ENCODE assay signal across 8 cellular contexts in genomic region chr19:6362024-6362344, GRCh38. TPM values are rescaled to one million over a fixed set of nuclear protein-coding genes. Genes with fewer than 3 reads are reported as not detected.
DNase-seq lines count a peak whose midpoint lies in the region; ATAC-seq and TF ChIP-seq lines count a peak whose summit lies in the region.

No MANE protein-coding gene starts in this region.

- H3K27ac ChIP-seq in AG04450 (ENCODE audit: low read depth, low read length): peak overlapping the region; percentile 11
- no peak overlapping the region for H3K27ac ChIP-seq in HUES64 (ENCODE audit: low read depth, low read length)

- H3K9me3 ChIP-seq in AG04450 (ENCODE audit: control insufficient read depth, insufficient read depth, low read length) (no peaks in the 10 kb centered on the region; the same call in 1 of the 2 replicates), HUES64 (ENCODE audit: insufficient read depth, low read depth, low read length) (no peaks in the 10 kb centered on the region), mucosa of stomach (ENCODE audit: control insufficient read depth, low read length) (no peaks in the 10 kb centered on the region)

- no peak for ATAC-seq in HG03354 (IDR thresholded peaks at IDR 0.05; ENCODE audit: poor library complexity, severe bottlenecking, unreplicated experiment)
- no peak for ATAC-seq in HG03521 (IDR thresholded peaks at IDR 0.05; ENCODE audit: unreplicated experiment)

- H3K27me3 ChIP-seq in AG04450 (ENCODE audit: control insufficient read depth, insufficient read depth, low read length): no peaks in the 10 kb centered on the region
- no peaks in the 10 kb centered on the region for H3K27me3 ChIP-seq in HUES64 (ENCODE audit: insufficient read depth, low read length)
- no peaks in the 10 kb centered on the region for H3K27me3 ChIP-seq in mucosa of stomach (ENCODE audit: control insufficient read depth, insufficient read depth, low read length)

- H3K9ac ChIP-seq in HUES64 (ENCODE audit: low read depth, low read length) (peak overlapping the region; percentile 77), mucosa of stomach (ENCODE audit: low read length) (peak overlapping the region; percentile 85)

- no peak for DNase-seq in AG04450 (ENCODE audit: low read depth, low spot score)
- DNase-seq in cardiac fibroblast (ENCODE audit: low read depth in 2 of 2): peak in 1 of 2 donors; percentile 16
- no peak for DNase-seq in activated effector memory CD4-positive, alpha-beta T cell treated with anti-CD3 and anti-CD28 coated beads, Interleukin-2, amount 50 U/mL, for 16 hours
- no peak for DNase-seq in SIG-M5 (lab: John Stamatoyannopoulos, UW)

- H3K36me3 ChIP-seq in HUES64 (ENCODE audit: insufficient read depth, low read length) (peaks cover 26% of the 10 kb centered on the region), mucosa of stomach (ENCODE audit: control insufficient read depth, insufficient read depth, low read length) (peaks cover 4% of the 10 kb centered on the region)

- H3K4me1 ChIP-seq in HUES64 (ENCODE audit: insufficient read depth, low read length) (no peaks in the 10 kb centered on the region), mucosa of stomach (ENCODE audit: control insufficient read depth, insufficient read depth, low read length) (peaks cover 8% of the 10 kb centered on the region)

- H3K4me3 ChIP-seq in AG04450 (ENCODE audit: low read depth, low read length): peak overlapping the region; percentile 75
- peak overlapping the region; percentile 72 for H3K4me3 ChIP-seq in HUES64 (ENCODE audit: low read length)
- peak overlapping the region; percentile 86 to 93 for H3K4me3 ChIP-seq in cardiac fibroblast (replicated peaks in 1 of 2; ENCODE audit: low read depth in 2 of 2, low read length in 2 of 2)
- peak overlapping the region; percentile 60 for H3K4me3 ChIP-seq in mucosa of stomach (ENCODE audit: low read length)

- 2% methylated on average over 7 of the region's 7 CpGs for WGBS in HUES64

- CTCF ChIA-PET in AG04450 (lab: Charles Lee): no interaction called here

- POLR2A ChIA-PET in AG04450 (lab: Yijun Ruan, JAX): no interaction called here

- TF ChIP-seq CTCF in AG04450 (IDR thresholded peaks at IDR 0.05; ENCODE audit: low read depth, low read length) (no peak), cardiac fibroblast (IDR thresholded peaks at IDR 0.05; ENCODE audit: low read depth, low read length) (no peak)

RNA-seq across cellular contexts. Expression of gene CLPP, which starts 0.7 kb away (rescaled TPM):
- polyA plus RNA-seq in AG04450 (2011; rRNA removed): 34.5 and 50.9 TPM in 2 replicates
- 33.2 and 36.7 TPM in 2 replicates for polyA minus RNA-seq in AG04450 (2011; rRNA and poly(A)+ RNA removed)
- 65.7 TPM for polyA plus RNA-seq in HUES64 (2013, experiment 1 of 2)
- polyA plus RNA-seq in HUES64 (2013, experiment 2 of 2): 73.4 TPM

RNA-seq across cellular contexts. Expression of gene ALKBH7, which starts 10.6 kb away (rescaled TPM):
- 11.6 and 16.4 TPM in 2 replicates for polyA plus RNA-seq in AG04450 (2011; rRNA removed)
- polyA minus RNA-seq in AG04450 (2011; rRNA and poly(A)+ RNA removed): 3.4 and 5.4 TPM in 2 replicates
- polyA plus RNA-seq in HUES64 (2013, experiment 1 of 2): 45.4 TPM
- 55.2 TPM for polyA plus RNA-seq in HUES64 (2013, experiment 2 of 2)

RNA-seq across cellular contexts. Expression of gene PSPN, which starts 13.7 kb away (rescaled TPM):
- polyA plus RNA-seq in AG04450 (2011; rRNA removed): 0.41 and 0.57 TPM in 2 replicates
- 0.97 and 1.1 TPM in 2 replicates for polyA minus RNA-seq in AG04450 (2011; rRNA and poly(A)+ RNA removed)
- 1.1 TPM for polyA plus RNA-seq in HUES64 (2013, experiment 1 of 2)
- polyA plus RNA-seq in HUES64 (2013, experiment 2 of 2): 1.0 TPM

RNA-seq across cellular contexts. Expression of gene ACER1, which starts 28.6 kb away (rescaled TPM):
- not detected in 2 replicates for polyA plus RNA-seq in AG04450 (2011; rRNA removed)
- not detected in 2 replicates for polyA minus RNA-seq in AG04450 (2011; rRNA and poly(A)+ RNA removed)
- not detected for polyA plus RNA-seq in HUES64 (2013, experiment 1 of 2)
- polyA plus RNA-seq in HUES64 (2013, experiment 2 of 2): not detected

RNA-seq across cellular contexts. Expression of gene GTF2F1, which starts 31.0 kb away (rescaled TPM):
- polyA plus RNA-seq in AG04450 (2011; rRNA removed): 33.7 and 43.7 TPM in 2 replicates
- 39.9 and 45.5 TPM in 2 replicates for polyA minus RNA-seq in AG04450 (2011; rRNA and poly(A)+ RNA removed)
- polyA plus RNA-seq in HUES64 (2013, experiment 1 of 2): 46.3 TPM
- 49.1 TPM for polyA plus RNA-seq in HUES64 (2013, experiment 2 of 2)
